In the genomic region with DNA sequence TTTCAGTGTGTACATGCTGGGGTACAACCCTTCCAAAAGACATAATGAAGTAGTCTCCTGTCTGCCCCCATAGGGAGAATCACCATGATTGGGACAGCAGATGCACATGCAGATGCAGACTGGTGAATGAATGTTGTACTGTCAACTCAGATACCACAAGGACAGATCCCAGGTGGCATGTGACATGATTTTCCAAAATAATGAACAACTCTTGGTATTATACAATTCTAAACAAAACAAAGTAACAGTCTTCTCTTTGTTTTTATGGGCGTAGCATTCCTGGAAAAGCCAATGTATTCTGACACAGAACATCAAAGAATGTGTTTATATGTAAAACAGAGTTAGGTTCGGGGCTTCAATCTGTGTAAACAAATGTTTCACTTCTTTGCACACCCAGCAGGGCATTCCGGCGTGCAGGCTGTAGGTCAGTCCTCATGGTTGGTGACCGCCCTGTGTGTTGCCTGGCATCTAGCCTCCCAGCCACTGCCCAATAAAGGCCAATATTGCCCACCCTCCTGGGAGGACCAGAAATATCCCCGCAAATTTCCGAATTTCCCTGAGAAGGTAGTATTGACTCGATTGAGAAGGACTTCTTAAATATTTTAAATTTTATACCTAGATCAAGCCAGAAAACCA, we compare ENCODE assay signal across 23 cellular contexts.
A peak's percentile ranks its signal among the peaks of the same experiment; 100 is the strongest.
DNase-seq lines count a peak whose midpoint lies in the region; TF ChIP-seq lines count a peak whose summit lies in the region.
"Had no signal": no experiment of that assay in that cellular context is flagged by ENCODE, and none has a peak within 500 bp of the region (broad histone marks: within the 10 kb centered on the region; RNA-seq: fewer than 3 reads in every experiment).

No MANE protein-coding gene starts in this region.

- CTCF ChIA-PET in activated CD4-positive, alpha-beta T cell treated with anti-CD3 and anti-CD28 coated beads, Interleukin-2, amount 10 ng/mL, durations not matched to agents 7 days and 5 days (lab: Charles Lee): no interaction called here

- no peaks in the 10 kb centered on the region for H3K36me3 Mint-ChIP-seq in activated CD4-positive, alpha-beta T cell treated with anti-CD3 and anti-CD28 coated beads, Interleukin-2, amount 10 ng/mL, durations not matched to agents 7 days and 5 days (ENCODE audit: low read depth)

- 85 to 88% methylated on average over 8 of the region's 8 CpGs for WGBS in sigmoid colon, 2 donors

- peak overlapping the region in 7 of 11 experiments; percentile 31 to 59 (median 43); a peak in 10 of 22 replicates for H3K4me2 ChIP-seq in BLaER1 treated with 17β-estradiol and CSF1 and Interleukin-3, amounts not matched to agents 10 nM and 100 nM
- H3K4me2 ChIP-seq: GM23338 had no signal

- H3K27ac ChIP-seq in BLaER1 treated with 17β-estradiol and CSF1 and Interleukin-3, amounts not matched to agents 10 nM and 100 nM: no peak overlapping the region
- H3K27ac ChIP-seq in angular gyrus (ENCODE audit: low read depth, low read length): peak overlapping the region; percentile 84
- no peak overlapping the region for H3K27ac ChIP-seq in sigmoid colon

- no peak overlapping the region for H3K4me3 Mint-ChIP-seq in activated CD4-positive, alpha-beta T cell treated with anti-CD3 and anti-CD28 coated beads, Interleukin-2, amount 10 ng/mL, durations not matched to agents 7 days and 5 days
- H3K4me3 Mint-ChIP-seq: CD4-positive, alpha-beta T cell; GM23338 had no signal

- DNase-seq in head of caudate nucleus (peak in 23 of 42 donors; percentile 8 to 72 (median 33)), putamen (ENCODE audit: low spot score) (peak; percentile 60), sigmoid colon (no peak)
- DNase-seq in effector CD8-positive, alpha-beta T cell (lab: John Stamatoyannopoulos, UW): no peak
- no peak for DNase-seq in activated CD4-positive, alpha-beta T cell treated with anti-CD3 and anti-CD28 coated beads, Interleukin-2, amount 10 ng/mL, durations not matched to agents 7 days and 5 days
- DNase-seq: BE2C; CD4-positive, alpha-beta T cell; DMS53; EL; NCI-H1092 treated with DMSO at 0.1 percent for 48 hours; NCI-H187; NCI-H2107; NCI-H2227 treated with DMSO at 0.1 percent for 48 hours; NCI-H510A treated with DMSO at 0.1 percent for 48 hours; NCI-H82; PC-3; RPMI8226; SHP77 treated with DMSO at 0.1 percent for 48 hours had no signal

- H3K36me3 ChIP-seq in BLaER1 treated with 17β-estradiol and CSF1 and Interleukin-3, amounts not matched to agents 10 nM and 100 nM: no peaks in the 10 kb centered on the region
- H3K36me3 ChIP-seq in sigmoid colon: no peaks in the 10 kb centered on the region
- H3K36me3 ChIP-seq: BE2C had no signal

- POLR2A ChIA-PET in activated CD4-positive, alpha-beta T cell treated with anti-CD3 and anti-CD28 coated beads, Interleukin-2, amount 10 ng/mL, durations not matched to agents 7 days and 5 days (lab: Charles Lee): no interaction called here

- TF ChIP-seq EP300 in sigmoid colon (IDR thresholded peaks at IDR 0.05): no peak

- H4K20me1 ChIP-seq in BLaER1 treated with 17β-estradiol and CSF1 and Interleukin-3, amounts not matched to agents 10 nM and 100 nM: no peaks in the 10 kb centered on the region

- H3K4me3 ChIP-seq in BLaER1 treated with 17β-estradiol and CSF1 and Interleukin-3, amounts not matched to agents 10 nM and 100 nM: no peak overlapping the region
- no peak overlapping the region for H3K4me3 ChIP-seq in sigmoid colon
- H3K4me3 ChIP-seq: GM12878, GM23338, K562 had no signal

- no peak overlapping the region for H3K27ac Mint-ChIP-seq in activated CD4-positive, alpha-beta T cell treated with anti-CD3 and anti-CD28 coated beads, Interleukin-2, amount 10 ng/mL, durations not matched to agents 7 days and 5 days
- H3K27ac Mint-ChIP-seq: CD4-positive, alpha-beta T cell; GM23338 had no signal

- H3K27me3 Mint-ChIP-seq in activated CD4-positive, alpha-beta T cell treated with anti-CD3 and anti-CD28 coated beads, Interleukin-2, amount 10 ng/mL, durations not matched to agents 7 days and 5 days: peaks cover 2% of the 10 kb centered on the region
- H3K27me3 Mint-ChIP-seq: CD4-positive, alpha-beta T cell had no signal

- peaks cover 28 to 39% (median 32%) of the 10 kb centered on the region in 10 experiments for H3K4me1 ChIP-seq in BLaER1 treated with 17β-estradiol and CSF1 and Interleukin-3, amounts not matched to agents 10 nM and 100 nM
- no peaks in the 10 kb centered on the region for H3K4me1 ChIP-seq in sigmoid colon
- H3K4me1 ChIP-seq: BE2C had no signal

- no peaks in the 10 kb centered on the region for H3K9me3 ChIP-seq in BLaER1 treated with 17β-estradiol and CSF1 and Interleukin-3, amounts not matched to agents 10 nM and 100 nM (replicated peaks in 1 of 11)
- H3K9me3 ChIP-seq in sigmoid colon: no peaks in the 10 kb centered on the region
- H3K9me3 ChIP-seq: BE2C had no signal

- no peaks in the 10 kb centered on the region for H3K9me3 Mint-ChIP-seq in activated CD4-positive, alpha-beta T cell treated with anti-CD3 and anti-CD28 coated beads, Interleukin-2, amount 10 ng/mL, durations not matched to agents 7 days and 5 days
- H3K9me3 Mint-ChIP-seq: CD4-positive, alpha-beta T cell; GM23338 had no signal

- TF ChIP-seq POLR2A in sigmoid colon (IDR thresholded peaks at IDR 0.05): no peak

- TF ChIP-seq CTCF in sigmoid colon (IDR thresholded peaks at IDR 0.05): no peak

- no peaks in the 10 kb centered on the region for H3K27me3 ChIP-seq in BLaER1 treated with 17β-estradiol and CSF1 and Interleukin-3, amounts not matched to agents 10 nM and 100 nM
- H3K27me3 ChIP-seq in sigmoid colon: no peaks in the 10 kb centered on the region

- no peak overlapping the region for H3K9ac ChIP-seq in BLaER1 treated with 17β-estradiol and CSF1 and Interleukin-3, amounts not matched to agents 10 nM and 100 nM

- intact Hi-C loops in head of caudate nucleus (cut with DNase I): loop anchor here (2.0 kb wide), 1 partner anchor 153 kb away; no protein-coding TSS in a partner anchor
- intact Hi-C loops in sigmoid colon (cut with DNase I): no loop called here

- H3K4me1 Mint-ChIP-seq in activated CD4-positive, alpha-beta T cell treated with anti-CD3 and anti-CD28 coated beads, Interleukin-2, amount 10 ng/mL, durations not matched to agents 7 days and 5 days: peaks cover 13% of the 10 kb centered on the region

Comparison
In these comparisons a context has a peak if more than half of its experiments do, and no peak if none do; other contexts are left out.
1. DNase-seq: peak in head of caudate nucleus (23 of 42) and putamen (single experiment); none in effector CD8-positive, alpha-beta T cell (single experiment), sigmoid colon (single experiment) and activated CD4-positive, alpha-beta T cell treated with anti-CD3 and anti-CD28 coated beads, Interleukin-2, amount 10 ng/mL, durations not matched to agents 7 days and 5 days (single experiment).